Comparison of ENCODE assay signal across 27 cellular contexts in genomic region chr7:135094472-135095237, GRCh38.
"Had no signal": no experiment of that assay in that cellular context is flagged by ENCODE, and none has a peak within 500 bp of the region (broad histone marks: within the 10 kb centered on the region; RNA-seq: fewer than 3 reads in every experiment).

No MANE protein-coding gene starts in this region.

- H3K27ac Mint-ChIP-seq: activated CD4-positive, alpha-beta T cell treated with anti-CD3 and anti-CD28 coated beads for 36 hours; activated CD8-positive, alpha-beta T cell treated with anti-CD3 and anti-CD28 coated beads for 36 hours; activated naive CD8-positive, alpha-beta T cell treated with anti-CD3 and anti-CD28 coated beads, Interleukin-2, amount 10 ng/mL, durations not matched to agents 7 days and 5 days; activated T-cell treated with anti-CD3 and anti-CD28 coated beads, Interleukin-2, amount 50 U/mL, for 72 hours had no signal

- H3K27me3 ChIP-seq: adrenal gland, breast epithelium, MG63, Peyer's patch, SJCRH30 had no signal

- H3K4me3 ChIP-seq: adrenal gland, breast epithelium, MG63, Peyer's patch, SJCRH30 had no signal

- H3K4me1 Mint-ChIP-seq: activated CD4-positive, alpha-beta T cell treated with anti-CD3 and anti-CD28 coated beads for 36 hours; activated naive CD8-positive, alpha-beta T cell treated with anti-CD3 and anti-CD28 coated beads, Interleukin-2, amount 10 ng/mL, durations not matched to agents 7 days and 5 days had no signal

- H3K4me1 ChIP-seq: breast epithelium, Peyer's patch, SJCRH30 had no signal

- H3K27me3 Mint-ChIP-seq: activated CD4-positive, alpha-beta T cell treated with anti-CD3 and anti-CD28 coated beads for 36 hours; activated CD8-positive, alpha-beta T cell treated with anti-CD3 and anti-CD28 coated beads for 36 hours; activated naive CD8-positive, alpha-beta T cell treated with anti-CD3 and anti-CD28 coated beads, Interleukin-2, amount 10 ng/mL, durations not matched to agents 7 days and 5 days had no signal

- H3K36me3 ChIP-seq: adrenal gland, breast epithelium, MG63, Peyer's patch, SJCRH30, WERI-Rb-1 had no signal

- DNase-seq: activated CD4-positive, alpha-beta T cell treated with anti-CD3 and anti-CD28 coated beads for 36 hours; activated CD4-positive, alpha-beta T cell treated with anti-CD3 and anti-CD28 coated beads, Interleukin-2, amount 50 U/mL, for 1 hour; activated CD8-positive, alpha-beta memory T cell treated with anti-CD3 and anti-CD28 coated beads, Interleukin-2, amount 50 U/mL, for 4 hours; activated CD8-positive, alpha-beta T cell treated with anti-CD3 and anti-CD28 coated beads for 36 hours; activated naive CD4-positive, alpha-beta T cell treated with anti-CD3 and anti-CD28 coated beads, Interleukin-2, amount 50 U/mL, for 16 hours; activated naive CD8-positive, alpha-beta T cell treated with anti-CD3 and anti-CD28 coated beads, Interleukin-2, amount 10 ng/mL, durations not matched to agents 7 days and 5 days; activated T-cell treated with anti-CD3 and anti-CD28 coated beads, Interleukin-2, amount 50 U/mL, for 72 hours; adrenal gland; anterior cingulate cortex; caudate nucleus; MG63; NCI-H1092 treated with DMSO at 0.1 percent for 48 hours; NCI-H1417 treated with DMSO at 0.1 percent for 48 hours; NCI-H1694; NCI-H2029 treated with DMSO at 0.1 percent for 48 hours; NCI-H345; NCI-H510A; NCI-H69; Peyer's patch; Right ventricle myocardium superior; SJCRH30; SK-N-SH; T-helper 1 cell; WERI-Rb-1 had no signal

- H3K9me3 Mint-ChIP-seq: activated CD8-positive, alpha-beta T cell treated with anti-CD3 and anti-CD28 coated beads for 36 hours had no signal

- H3K9me3 ChIP-seq: adrenal gland, breast epithelium, MG63, Peyer's patch, SJCRH30, SK-N-SH had no signal

- H3K4me2 ChIP-seq: KMS-11, SK-N-SH had no signal

- H3K27ac ChIP-seq: adrenal gland, breast epithelium, KMS-11, Peyer's patch, RWPE1, SJCRH30, WERI-Rb-1 had no signal

- H3K4me3 Mint-ChIP-seq: activated CD4-positive, alpha-beta T cell treated with anti-CD3 and anti-CD28 coated beads for 36 hours; activated CD8-positive, alpha-beta T cell treated with anti-CD3 and anti-CD28 coated beads for 36 hours; activated naive CD8-positive, alpha-beta T cell treated with anti-CD3 and anti-CD28 coated beads, Interleukin-2, amount 10 ng/mL, durations not matched to agents 7 days and 5 days; activated T-cell treated with anti-CD3 and anti-CD28 coated beads, Interleukin-2, amount 50 U/mL, for 72 hours had no signal

- ATAC-seq: activated CD4-positive, alpha-beta T cell treated with anti-CD3 and anti-CD28 coated beads for 36 hours; activated CD8-positive, alpha-beta T cell treated with anti-CD3 and anti-CD28 coated beads for 36 hours; activated T-cell treated with anti-CD3 and anti-CD28 coated beads, Interleukin-2, amount 50 U/mL, for 72 hours had no signal
